ENCODE assay signal across 1 cellular context in the genomic region with DNA sequence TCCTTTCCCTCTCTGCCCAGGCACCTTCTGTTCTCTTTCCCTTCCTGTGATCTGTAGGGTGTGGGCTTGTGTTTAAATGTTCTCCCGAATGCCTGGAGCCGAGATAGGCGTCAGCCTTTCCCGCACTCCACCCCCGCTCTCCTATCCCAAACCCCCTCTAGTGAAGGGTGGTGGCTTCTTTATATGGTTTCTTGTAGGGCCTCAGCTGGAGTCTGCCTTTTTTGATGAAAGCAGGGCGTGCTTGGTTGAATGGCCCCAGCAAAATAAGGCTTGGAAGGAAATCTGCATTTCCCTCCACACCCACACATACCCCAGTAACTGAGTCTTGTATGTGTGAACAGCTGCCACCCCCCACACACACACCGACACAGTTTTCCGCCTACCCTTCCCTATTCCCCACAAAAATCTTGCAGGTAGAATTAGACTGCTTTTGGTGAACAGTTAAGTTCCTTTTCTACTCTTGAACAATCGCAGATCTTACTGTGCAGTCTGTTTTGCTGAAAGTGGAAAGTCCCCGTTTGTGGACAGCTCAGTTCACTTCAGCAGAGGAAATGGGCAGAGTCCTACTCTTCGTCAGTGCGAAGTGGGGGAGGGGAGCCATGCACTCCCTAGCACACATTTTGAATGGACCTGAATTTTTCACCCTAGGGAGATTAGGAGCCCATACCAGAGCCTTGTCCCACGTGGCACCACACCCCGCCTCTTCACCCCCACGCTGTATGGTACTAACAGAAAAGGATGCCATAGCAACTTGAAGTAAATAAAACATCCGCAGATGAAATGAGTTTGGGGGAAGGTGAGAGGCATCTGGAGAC.
TF ChIP-seq lines count a peak whose summit lies in the region.

No MANE protein-coding gene starts in this region.

TF ChIP-seq in GM12878, 131 proteins besides CTCF, POLR2A, EP300 and RAD21 (continued from another document and continues in another):
- TF ChIP-seq CREM (IDR thresholded peaks at IDR 0.05; ENCODE audit: low read depth) (peak; percentile 68; the same call in 1 of the 2 replicates), ZNF217 (IDR thresholded peaks at IDR 0.05) (no peak), RBBP5 (conservative IDR thresholded peaks at IDR 0.05) (no peak), MEF2A (IDR thresholded peaks at IDR 0.05; ENCODE audit: insufficient read depth, low read depth, low read length) (no peak), NR2C1 (IDR thresholded peaks at IDR 0.05) (no peak), BHLHE40 (IDR thresholded peaks at IDR 0.05; ENCODE audit: borderline replicate concordance in 1 of 2, low read depth in 2 of 2, low read length in 1 of 2) (peak; percentile 36 to 38; a peak in 1 of 4 replicates), SUPT20H (IDR thresholded peaks at IDR 0.05; ENCODE audit: borderline replicate concordance, control insufficient read depth, low read depth, low read length) (no peak), SRF (IDR thresholded peaks at IDR 0.05; ENCODE audit: low read depth in 2 of 2, low read length in 2 of 2) (no peak), FOXK2 (IDR thresholded peaks at IDR 0.05) (no peak), CBX3 (IDR thresholded peaks at IDR 0.05; ENCODE audit: borderline replicate concordance, low read depth) (no peak), SPI1 (IDR thresholded peaks at IDR 0.05; ENCODE audit: borderline replicate concordance, insufficient read depth, low read depth, low read length) (peak; percentile 74; the same call in 1 of the 2 replicates), CREB1 (IDR thresholded peaks at IDR 0.05; ENCODE audit: low read depth) (peak; percentile 61; the same call in 1 of the 2 replicates), CBX5 (IDR thresholded peaks at IDR 0.05; ENCODE audit: low read depth) (peak; percentile 69; the same call in 1 of the 2 replicates), POU2F2 (IDR thresholded peaks at IDR 0.05; ENCODE audit: borderline replicate concordance, low read depth, low read length) (peak; percentile 75; the same call in 1 of the 3 replicates), ZSCAN29 (IDR thresholded peaks at IDR 0.05) (0 out of 2 replicates have a peak, but pooled peaks have one; percentile 13), NR2F1 (conservative IDR thresholded peaks at IDR 0.05) (no peak), MXI1 (IDR thresholded peaks at IDR 0.05; ENCODE audit: low read depth, low read length) (peak; percentile 97), HCFC1 (IDR thresholded peaks at IDR 0.05; ENCODE audit: low read length) (no peak), NRF1 (conservative IDR thresholded peaks at IDR 0.05; ENCODE audit: low read depth, low read length) (no peak), IKZF2 (IDR thresholded peaks at IDR 0.05) (peak; percentile 32 to 62), JUNB (IDR thresholded peaks at IDR 0.05) (no peak), ZNF274 (IDR thresholded peaks at IDR 0.05; ENCODE audit: insufficient read depth, insufficient read length) (no peak), POLR2AphosphoS2 (IDR thresholded peaks at IDR 0.05; ENCODE audit: low read depth, low read length) (no peak), KLF5 (IDR thresholded peaks at IDR 0.05; ENCODE audit: partially characterized antibody) (no peak), NFIC (IDR thresholded peaks at IDR 0.05; ENCODE audit: low read depth, low read length) (peak; percentile 50), PML (IDR thresholded peaks at IDR 0.05; ENCODE audit: low read length) (peak; percentile 40; the same call in 1 of the 2 replicates), ZNF622 (IDR thresholded peaks at IDR 0.05) (no peak), BMI1 (IDR thresholded peaks at IDR 0.05; ENCODE audit: borderline replicate concordance) (peak; percentile 85), RELA (IDR thresholded peaks at IDR 0.05; ENCODE audit: borderline replicate concordance, partially characterized antibody) (peak; percentile 88), ZNF24 (IDR thresholded peaks at IDR 0.05) (no peak), SMC3 (IDR thresholded peaks at IDR 0.05; ENCODE audit: borderline replicate concordance, low read length) (peak; percentile 12; the same call in 1 of the 2 replicates), HDAC2 (IDR thresholded peaks at IDR 0.05) (no peak), IKZF1 (conservative IDR thresholded peaks at IDR 0.05) (peak; percentile 74), NFYA (IDR thresholded peaks at IDR 0.05; ENCODE audit: borderline replicate concordance, low read depth, low read length) (no peak), EGR1 (IDR thresholded peaks at IDR 0.05; ENCODE audit: borderline replicate concordance in 1 of 2, low read depth in 2 of 2, low read length in 2 of 2) (peak in 1 of 2 experiments; percentile 23; a peak in 1 of 3 replicates), MTA2 (IDR thresholded peaks at IDR 0.05; ENCODE audit: low read depth) (no peak), RB1 (IDR thresholded peaks at IDR 0.05; ENCODE audit: borderline replicate concordance) (no peak), FOS (IDR thresholded peaks at IDR 0.05; ENCODE audit: borderline replicate concordance, extremely low read depth, insufficient read length) (no peak), SREBF1 (IDR thresholded peaks at IDR 0.05; ENCODE audit: low read length) (no peak), GATAD2B (conservative IDR thresholded peaks at IDR 0.05; ENCODE audit: low read depth) (0 out of 2 replicates have a peak, but pooled peaks have one; percentile 31), MTA3 (IDR thresholded peaks at IDR 0.05; ENCODE audit: borderline replicate concordance, low read length) (no peak; the same call in 1 of the 2 replicates)
- TF ChIP-seq, protein P1, sequence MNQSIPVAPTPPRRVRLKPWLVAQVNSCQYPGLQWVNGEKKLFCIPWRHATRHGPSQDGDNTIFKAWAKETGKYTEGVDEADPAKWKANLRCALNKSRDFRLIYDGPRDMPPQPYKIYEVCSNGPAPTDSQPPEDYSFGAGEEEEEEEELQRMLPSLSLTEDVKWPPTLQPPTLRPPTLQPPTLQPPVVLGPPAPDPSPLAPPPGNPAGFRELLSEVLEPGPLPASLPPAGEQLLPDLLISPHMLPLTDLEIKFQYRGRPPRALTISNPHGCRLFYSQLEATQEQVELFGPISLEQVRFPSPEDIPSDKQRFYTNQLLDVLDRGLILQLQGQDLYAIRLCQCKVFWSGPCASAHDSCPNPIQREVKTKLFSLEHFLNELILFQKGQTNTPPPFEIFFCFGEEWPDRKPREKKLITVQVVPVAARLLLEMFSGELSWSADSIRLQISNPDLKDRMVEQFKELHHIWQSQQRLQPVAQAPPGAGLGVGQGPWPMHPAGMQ (IDR thresholded peaks at IDR 0.05; ENCODE audit: borderline replicate concordance) = no peak
- TF ChIP-seq, protein P2, sequence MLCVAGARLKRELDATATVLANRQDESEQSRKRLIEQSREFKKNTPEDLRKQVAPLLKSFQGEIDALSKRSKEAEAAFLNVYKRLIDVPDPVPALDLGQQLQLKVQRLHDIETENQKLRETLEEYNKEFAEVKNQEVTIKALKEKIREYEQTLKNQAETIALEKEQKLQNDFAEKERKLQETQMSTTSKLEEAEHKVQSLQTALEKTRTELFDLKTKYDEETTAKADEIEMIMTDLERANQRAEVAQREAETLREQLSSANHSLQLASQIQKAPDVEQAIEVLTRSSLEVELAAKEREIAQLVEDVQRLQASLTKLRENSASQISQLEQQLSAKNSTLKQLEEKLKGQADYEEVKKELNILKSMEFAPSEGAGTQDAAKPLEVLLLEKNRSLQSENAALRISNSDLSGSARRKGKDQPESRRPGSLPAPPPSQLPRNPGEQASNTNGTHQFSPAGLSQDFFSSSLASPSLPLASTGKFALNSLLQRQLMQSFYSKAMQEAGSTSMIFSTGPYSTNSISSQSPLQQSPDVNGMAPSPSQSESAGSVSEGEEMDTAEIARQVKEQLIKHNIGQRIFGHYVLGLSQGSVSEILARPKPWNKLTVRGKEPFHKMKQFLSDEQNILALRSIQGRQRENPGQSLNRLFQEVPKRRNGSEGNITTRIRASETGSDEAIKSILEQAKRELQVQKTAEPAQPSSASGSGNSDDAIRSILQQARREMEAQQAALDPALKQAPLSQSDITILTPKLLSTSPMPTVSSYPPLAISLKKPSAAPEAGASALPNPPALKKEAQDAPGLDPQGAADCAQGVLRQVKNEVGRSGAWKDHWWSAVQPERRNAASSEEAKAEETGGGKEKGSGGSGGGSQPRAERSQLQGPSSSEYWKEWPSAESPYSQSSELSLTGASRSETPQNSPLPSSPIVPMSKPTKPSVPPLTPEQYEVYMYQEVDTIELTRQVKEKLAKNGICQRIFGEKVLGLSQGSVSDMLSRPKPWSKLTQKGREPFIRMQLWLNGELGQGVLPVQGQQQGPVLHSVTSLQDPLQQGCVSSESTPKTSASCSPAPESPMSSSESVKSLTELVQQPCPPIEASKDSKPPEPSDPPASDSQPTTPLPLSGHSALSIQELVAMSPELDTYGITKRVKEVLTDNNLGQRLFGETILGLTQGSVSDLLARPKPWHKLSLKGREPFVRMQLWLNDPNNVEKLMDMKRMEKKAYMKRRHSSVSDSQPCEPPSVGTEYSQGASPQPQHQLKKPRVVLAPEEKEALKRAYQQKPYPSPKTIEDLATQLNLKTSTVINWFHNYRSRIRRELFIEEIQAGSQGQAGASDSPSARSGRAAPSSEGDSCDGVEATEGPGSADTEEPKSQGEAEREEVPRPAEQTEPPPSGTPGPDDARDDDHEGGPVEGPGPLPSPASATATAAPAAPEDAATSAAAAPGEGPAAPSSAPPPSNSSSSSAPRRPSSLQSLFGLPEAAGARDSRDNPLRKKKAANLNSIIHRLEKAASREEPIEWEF (IDR thresholded peaks at IDR 0.05; ENCODE audit: insufficient replicate concordance, low read depth, low read length) = no peak
- TF ChIP-seq, protein P3, sequence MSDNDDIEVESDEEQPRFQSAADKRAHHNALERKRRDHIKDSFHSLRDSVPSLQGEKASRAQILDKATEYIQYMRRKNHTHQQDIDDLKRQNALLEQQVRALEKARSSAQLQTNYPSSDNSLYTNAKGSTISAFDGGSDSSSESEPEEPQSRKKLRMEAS (IDR thresholded peaks at IDR 0.05; ENCODE audit: low read depth, low read length) = peak; percentile 88
- TF ChIP-seq, protein P4, sequence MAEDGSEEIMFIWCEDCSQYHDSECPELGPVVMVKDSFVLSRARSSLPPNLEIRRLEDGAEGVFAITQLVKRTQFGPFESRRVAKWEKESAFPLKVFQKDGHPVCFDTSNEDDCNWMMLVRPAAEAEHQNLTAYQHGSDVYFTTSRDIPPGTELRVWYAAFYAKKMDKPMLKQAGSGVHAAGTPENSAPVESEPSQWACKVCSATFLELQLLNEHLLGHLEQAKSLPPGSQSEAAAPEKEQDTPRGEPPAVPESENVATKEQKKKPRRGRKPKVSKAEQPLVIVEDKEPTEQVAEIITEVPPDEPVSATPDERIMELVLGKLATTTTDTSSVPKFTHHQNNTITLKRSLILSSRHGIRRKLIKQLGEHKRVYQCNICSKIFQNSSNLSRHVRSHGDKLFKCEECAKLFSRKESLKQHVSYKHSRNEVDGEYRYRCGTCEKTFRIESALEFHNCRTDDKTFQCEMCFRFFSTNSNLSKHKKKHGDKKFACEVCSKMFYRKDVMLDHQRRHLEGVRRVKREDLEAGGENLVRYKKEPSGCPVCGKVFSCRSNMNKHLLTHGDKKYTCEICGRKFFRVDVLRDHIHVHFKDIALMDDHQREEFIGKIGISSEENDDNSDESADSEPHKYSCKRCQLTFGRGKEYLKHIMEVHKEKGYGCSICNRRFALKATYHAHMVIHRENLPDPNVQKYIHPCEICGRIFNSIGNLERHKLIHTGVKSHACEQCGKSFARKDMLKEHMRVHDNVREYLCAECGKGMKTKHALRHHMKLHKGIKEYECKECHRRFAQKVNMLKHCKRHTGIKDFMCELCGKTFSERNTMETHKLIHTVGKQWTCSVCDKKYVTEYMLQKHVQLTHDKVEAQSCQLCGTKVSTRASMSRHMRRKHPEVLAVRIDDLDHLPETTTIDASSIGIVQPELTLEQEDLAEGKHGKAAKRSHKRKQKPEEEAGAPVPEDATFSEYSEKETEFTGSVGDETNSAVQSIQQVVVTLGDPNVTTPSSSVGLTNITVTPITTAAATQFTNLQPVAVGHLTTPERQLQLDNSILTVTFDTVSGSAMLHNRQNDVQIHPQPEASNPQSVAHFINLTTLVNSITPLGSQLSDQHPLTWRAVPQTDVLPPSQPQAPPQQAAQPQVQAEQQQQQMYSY (CRISPR knock-in tag; IDR thresholded peaks at IDR 0.05) = no peak
- TF ChIP-seq, protein P5, sequence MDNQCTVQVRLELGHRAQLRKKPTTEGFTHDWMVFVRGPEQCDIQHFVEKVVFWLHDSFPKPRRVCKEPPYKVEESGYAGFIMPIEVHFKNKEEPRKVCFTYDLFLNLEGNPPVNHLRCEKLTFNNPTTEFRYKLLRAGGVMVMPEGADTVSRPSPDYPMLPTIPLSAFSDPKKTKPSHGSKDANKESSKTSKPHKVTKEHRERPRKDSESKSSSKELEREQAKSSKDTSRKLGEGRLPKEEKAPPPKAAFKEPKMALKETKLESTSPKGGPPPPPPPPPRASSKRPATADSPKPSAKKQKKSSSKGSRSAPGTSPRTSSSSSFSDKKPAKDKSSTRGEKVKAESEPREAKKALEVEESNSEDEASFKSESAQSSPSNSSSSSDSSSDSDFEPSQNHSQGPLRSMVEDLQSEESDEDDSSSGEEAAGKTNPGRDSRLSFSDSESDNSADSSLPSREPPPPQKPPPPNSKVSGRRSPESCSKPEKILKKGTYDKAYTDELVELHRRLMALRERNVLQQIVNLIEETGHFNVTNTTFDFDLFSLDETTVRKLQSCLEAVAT (IDR thresholded peaks at IDR 0.05) = peak; percentile 17; the same call in 1 of the 2 replicates
- TF ChIP-seq, protein P6, sequence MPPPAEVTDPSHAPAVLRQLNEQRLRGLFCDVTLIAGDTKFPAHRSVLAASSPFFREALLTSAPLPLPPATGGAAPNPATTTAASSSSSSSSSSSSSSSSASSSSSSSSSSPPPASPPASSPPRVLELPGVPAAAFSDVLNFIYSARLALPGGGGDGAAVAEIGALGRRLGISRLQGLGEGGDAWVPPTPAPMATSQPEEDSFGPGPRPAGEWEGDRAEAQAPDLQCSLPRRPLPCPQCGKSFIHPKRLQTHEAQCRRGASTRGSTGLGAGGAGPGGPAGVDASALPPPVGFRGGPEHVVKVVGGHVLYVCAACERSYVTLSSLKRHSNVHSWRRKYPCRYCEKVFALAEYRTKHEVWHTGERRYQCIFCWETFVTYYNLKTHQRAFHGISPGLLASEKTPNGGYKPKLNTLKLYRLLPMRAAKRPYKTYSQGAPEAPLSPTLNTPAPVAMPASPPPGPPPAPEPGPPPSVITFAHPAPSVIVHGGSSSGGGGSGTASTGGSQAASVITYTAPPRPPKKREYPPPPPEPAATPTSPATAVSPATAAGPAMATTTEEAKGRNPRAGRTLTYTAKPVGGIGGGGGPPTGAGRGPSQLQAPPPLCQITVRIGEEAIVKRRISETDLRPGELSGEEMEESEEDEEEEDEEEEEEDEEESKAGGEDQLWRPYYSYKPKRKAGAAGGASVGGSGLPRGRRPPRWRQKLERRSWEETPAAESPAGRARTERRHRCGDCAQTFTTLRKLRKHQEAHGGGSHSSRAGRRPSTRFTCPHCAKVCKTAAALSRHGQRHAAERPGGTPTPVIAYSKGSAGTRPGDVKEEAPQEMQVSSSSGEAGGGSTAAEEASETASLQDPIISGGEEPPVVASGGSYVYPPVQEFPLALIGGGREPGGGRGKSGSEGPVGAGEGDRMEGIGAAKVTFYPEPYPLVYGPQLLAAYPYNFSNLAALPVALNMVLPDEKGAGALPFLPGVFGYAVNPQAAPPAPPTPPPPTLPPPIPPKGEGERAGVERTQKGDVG (CRISPR knock-in tag; IDR thresholded peaks at IDR 0.05) = no peak
- TF ChIP-seq, protein P7, sequence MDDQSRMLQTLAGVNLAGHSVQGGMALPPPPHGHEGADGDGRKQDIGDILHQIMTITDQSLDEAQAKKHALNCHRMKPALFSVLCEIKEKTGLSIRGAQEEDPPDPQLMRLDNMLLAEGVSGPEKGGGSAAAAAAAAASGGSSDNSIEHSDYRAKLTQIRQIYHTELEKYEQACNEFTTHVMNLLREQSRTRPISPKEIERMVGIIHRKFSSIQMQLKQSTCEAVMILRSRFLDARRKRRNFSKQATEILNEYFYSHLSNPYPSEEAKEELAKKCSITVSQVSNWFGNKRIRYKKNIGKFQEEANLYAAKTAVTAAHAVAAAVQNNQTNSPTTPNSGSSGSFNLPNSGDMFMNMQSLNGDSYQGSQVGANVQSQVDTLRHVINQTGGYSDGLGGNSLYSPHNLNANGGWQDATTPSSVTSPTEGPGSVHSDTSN (IDR thresholded peaks at IDR 0.05; ENCODE audit: insufficient replicate concordance, low read depth, low read length) = no peak
